Comparison of ENCODE assay signal across 1 cellular context in genomic region chr3:13042932-13043275, GRCh38.
A peak's percentile ranks its signal among the peaks of the same experiment; 100 is the strongest.
TF ChIP-seq lines count a peak whose summit lies in the region.

No MANE protein-coding gene starts in this region.

TF ChIP-seq in K562, 482 proteins besides CTCF, POLR2A, EP300 and RAD21 (continued from another document and continues in another):
- TF ChIP-seq ZNF511 (CRISPR knock-in tag; IDR thresholded peaks at IDR 0.05) (no peak), SAP30 (IDR thresholded peaks at IDR 0.05; ENCODE audit: borderline replicate concordance, insufficient read depth, low read depth, low read length, poor library complexity, severe bottlenecking) (no peak), SIN3B (IDR thresholded peaks at IDR 0.05; ENCODE audit: low read depth) (no peak), E4F1 (CRISPR knock-in tag; IDR thresholded peaks at IDR 0.05; ENCODE audit: borderline replicate concordance) (no peak), GATA2 (CRISPR knock-in tag; IDR thresholded peaks at IDR 0.05) (peak; percentile 34; the same call in 1 of the 2 replicates), FOXP1 (CRISPR knock-in tag; IDR thresholded peaks at IDR 0.05) (no peak), NCOA1 (IDR thresholded peaks at IDR 0.05; ENCODE audit: low read depth) (no peak), JUNB (CRISPR knock-in tag; conservative IDR thresholded peaks at IDR 0.05) (no peak), CBFA2T3 (IDR thresholded peaks at IDR 0.05) (no peak), SNRNP70 (optimal IDR thresholded peaks at IDR 0.05; ENCODE audit: low read depth, low read length) (no peak), MYC (IDR thresholded peaks at IDR 0.05; ENCODE audit: low read depth, low read length) (no peak), MYC (CRISPR knock-in tag; IDR thresholded peaks at IDR 0.05; ENCODE audit: borderline replicate concordance, low read depth) (no peak), FIP1L1 (IDR thresholded peaks at IDR 0.05; ENCODE audit: low read depth, low read length, poor library complexity, severe bottlenecking) (no peak), ZBTB12 (CRISPR knock-in tag; IDR thresholded peaks at IDR 0.05) (no peak), ZNF174 (CRISPR knock-in tag; IDR thresholded peaks at IDR 0.05) (no peak), MCM7 (IDR thresholded peaks at IDR 0.05) (no peak), NCOA2 (IDR thresholded peaks at IDR 0.05; ENCODE audit: partially characterized antibody in 2 of 2) (no peak), IFI16 (CRISPR knock-in tag; IDR thresholded peaks at IDR 0.05) (no peak), CTBP1 (IDR thresholded peaks at IDR 0.05; ENCODE audit: borderline replicate concordance) (no peak), RB1 (IDR thresholded peaks at IDR 0.05; ENCODE audit: low read depth) (no peak), ZFP36 (IDR thresholded peaks at IDR 0.05; ENCODE audit: low read depth, low read length, partially characterized antibody) (no peak), E2F8 (IDR thresholded peaks at IDR 0.05; ENCODE audit: low read depth, partially characterized antibody) (no peak), YY1 (IDR thresholded peaks at IDR 0.05; ENCODE audit: borderline replicate concordance in 1 of 3, control insufficient read depth in 1 of 3, extremely low read depth in 1 of 3, insufficient read depth in 3 of 3, insufficient read length in 1 of 3, insufficient replicate concordance in 2 of 3, low read depth in 1 of 3, low read length in 2 of 3) (peak; percentile 27 to 70 (median 60)), EWSR1 (IDR thresholded peaks at IDR 0.05; ENCODE audit: borderline replicate concordance, low read depth, partially characterized antibody) (no peak), CEBPG (CRISPR knock-in tag; IDR thresholded peaks at IDR 0.05) (no peak), CEBPG (tag; conservative IDR thresholded peaks at IDR 0.05 in 1 of 2, IDR thresholded peaks at IDR 0.05 in 1 of 2) (no peak), NCOA4 (IDR thresholded peaks at IDR 0.05; ENCODE audit: partially characterized antibody) (no peak), KLF10 (CRISPR knock-in tag; IDR thresholded peaks at IDR 0.05) (no peak), BMI1 (IDR thresholded peaks at IDR 0.05; ENCODE audit: low read length) (peak; percentile 78), ZKSCAN3 (CRISPR knock-in tag; IDR thresholded peaks at IDR 0.05) (no peak), FOXP4 (CRISPR knock-in tag; IDR thresholded peaks at IDR 0.05; ENCODE audit: borderline replicate concordance) (no peak), E2F6 (IDR thresholded peaks at IDR 0.05; ENCODE audit: borderline replicate concordance in 1 of 2, extremely low read depth in 1 of 2, insufficient read depth in 1 of 2, insufficient read length in 1 of 2, low read depth in 1 of 2, low read length in 1 of 2, poor library complexity in 1 of 2, severe bottlenecking in 1 of 2) (peak in 1 of 2 experiments; percentile 49)
- TF ChIP-seq, protein P1, sequence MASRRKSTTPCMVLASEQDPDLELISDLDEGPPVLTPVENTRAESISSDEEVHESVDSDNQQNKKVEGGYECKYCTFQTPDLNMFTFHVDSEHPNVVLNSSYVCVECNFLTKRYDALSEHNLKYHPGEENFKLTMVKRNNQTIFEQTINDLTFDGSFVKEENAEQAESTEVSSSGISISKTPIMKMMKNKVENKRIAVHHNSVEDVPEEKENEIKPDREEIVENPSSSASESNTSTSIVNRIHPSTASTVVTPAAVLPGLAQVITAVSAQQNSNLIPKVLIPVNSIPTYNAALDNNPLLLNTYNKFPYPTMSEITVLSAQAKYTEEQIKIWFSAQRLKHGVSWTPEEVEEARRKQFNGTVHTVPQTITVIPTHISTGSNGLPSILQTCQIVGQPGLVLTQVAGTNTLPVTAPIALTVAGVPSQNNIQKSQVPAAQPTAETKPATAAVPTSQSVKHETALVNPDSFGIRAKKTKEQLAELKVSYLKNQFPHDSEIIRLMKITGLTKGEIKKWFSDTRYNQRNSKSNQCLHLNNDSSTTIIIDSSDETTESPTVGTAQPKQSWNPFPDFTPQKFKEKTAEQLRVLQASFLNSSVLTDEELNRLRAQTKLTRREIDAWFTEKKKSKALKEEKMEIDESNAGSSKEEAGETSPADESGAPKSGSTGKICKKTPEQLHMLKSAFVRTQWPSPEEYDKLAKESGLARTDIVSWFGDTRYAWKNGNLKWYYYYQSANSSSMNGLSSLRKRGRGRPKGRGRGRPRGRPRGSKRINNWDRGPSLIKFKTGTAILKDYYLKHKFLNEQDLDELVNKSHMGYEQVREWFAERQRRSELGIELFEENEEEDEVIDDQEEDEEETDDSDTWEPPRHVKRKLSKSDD (conservative IDR thresholded peaks at IDR 0.05; ENCODE audit: low read length) = no peak
- TF ChIP-seq, protein P2, sequence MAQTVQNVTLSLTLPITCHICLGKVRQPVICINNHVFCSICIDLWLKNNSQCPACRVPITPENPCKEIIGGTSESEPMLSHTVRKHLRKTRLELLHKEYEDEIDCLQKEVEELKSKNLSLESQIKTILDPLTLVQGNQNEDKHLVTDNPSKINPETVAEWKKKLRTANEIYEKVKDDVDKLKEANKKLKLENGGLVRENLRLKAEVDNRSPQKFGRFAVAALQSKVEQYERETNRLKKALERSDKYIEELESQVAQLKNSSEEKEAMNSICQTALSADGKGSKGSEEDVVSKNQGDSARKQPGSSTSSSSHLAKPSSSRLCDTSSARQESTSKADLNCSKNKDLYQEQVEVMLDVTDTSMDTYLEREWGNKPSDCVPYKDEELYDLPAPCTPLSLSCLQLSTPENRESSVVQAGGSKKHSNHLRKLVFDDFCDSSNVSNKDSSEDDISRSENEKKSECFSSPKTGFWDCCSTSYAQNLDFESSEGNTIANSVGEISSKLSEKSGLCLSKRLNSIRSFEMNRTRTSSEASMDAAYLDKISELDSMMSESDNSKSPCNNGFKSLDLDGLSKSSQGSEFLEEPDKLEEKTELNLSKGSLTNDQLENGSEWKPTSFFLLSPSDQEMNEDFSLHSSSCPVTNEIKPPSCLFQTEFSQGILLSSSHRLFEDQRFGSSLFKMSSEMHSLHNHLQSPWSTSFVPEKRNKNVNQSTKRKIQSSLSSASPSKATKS (CRISPR knock-in tag; IDR thresholded peaks at IDR 0.05) = no peak
- TF ChIP-seq, protein P3, sequence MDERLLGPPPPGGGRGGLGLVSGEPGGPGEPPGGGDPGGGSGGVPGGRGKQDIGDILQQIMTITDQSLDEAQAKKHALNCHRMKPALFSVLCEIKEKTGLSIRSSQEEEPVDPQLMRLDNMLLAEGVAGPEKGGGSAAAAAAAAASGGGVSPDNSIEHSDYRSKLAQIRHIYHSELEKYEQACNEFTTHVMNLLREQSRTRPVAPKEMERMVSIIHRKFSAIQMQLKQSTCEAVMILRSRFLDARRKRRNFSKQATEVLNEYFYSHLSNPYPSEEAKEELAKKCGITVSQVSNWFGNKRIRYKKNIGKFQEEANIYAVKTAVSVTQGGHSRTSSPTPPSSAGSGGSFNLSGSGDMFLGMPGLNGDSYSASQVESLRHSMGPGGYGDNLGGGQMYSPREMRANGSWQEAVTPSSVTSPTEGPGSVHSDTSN (CRISPR knock-in tag; IDR thresholded peaks at IDR 0.05; ENCODE audit: low read depth) = no peak
- TF ChIP-seq, protein P3 (tag; conservative IDR thresholded peaks at IDR 0.05; ENCODE audit: low read depth) = 0 out of 2 replicates have a peak, but pooled peaks have one; percentile 36
- TF ChIP-seq, protein P4, sequence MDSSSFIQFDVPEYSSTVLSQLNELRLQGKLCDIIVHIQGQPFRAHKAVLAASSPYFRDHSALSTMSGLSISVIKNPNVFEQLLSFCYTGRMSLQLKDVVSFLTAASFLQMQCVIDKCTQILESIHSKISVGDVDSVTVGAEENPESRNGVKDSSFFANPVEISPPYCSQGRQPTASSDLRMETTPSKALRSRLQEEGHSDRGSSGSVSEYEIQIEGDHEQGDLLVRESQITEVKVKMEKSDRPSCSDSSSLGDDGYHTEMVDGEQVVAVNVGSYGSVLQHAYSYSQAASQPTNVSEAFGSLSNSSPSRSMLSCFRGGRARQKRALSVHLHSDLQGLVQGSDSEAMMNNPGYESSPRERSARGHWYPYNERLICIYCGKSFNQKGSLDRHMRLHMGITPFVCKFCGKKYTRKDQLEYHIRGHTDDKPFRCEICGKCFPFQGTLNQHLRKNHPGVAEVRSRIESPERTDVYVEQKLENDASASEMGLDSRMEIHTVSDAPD (CRISPR knock-in tag; IDR thresholded peaks at IDR 0.05) = no peak
- TF ChIP-seq, protein P5, sequence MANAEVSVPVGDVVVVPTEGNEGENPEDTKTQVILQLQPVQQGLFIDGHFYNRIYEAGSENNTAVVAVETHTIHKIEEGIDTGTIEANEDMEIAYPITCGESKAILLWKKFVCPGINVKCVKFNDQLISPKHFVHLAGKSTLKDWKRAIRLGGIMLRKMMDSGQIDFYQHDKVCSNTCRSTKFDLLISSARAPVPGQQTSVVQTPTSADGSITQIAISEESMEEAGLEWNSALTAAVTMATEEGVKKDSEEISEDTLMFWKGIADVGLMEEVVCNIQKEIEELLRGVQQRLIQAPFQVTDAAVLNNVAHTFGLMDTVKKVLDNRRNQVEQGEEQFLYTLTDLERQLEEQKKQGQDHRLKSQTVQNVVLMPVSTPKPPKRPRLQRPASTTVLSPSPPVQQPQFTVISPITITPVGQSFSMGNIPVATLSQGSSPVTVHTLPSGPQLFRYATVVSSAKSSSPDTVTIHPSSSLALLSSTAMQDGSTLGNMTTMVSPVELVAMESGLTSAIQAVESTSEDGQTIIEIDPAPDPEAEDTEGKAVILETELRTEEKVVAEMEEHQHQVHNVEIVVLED (CRISPR knock-in tag; IDR thresholded peaks at IDR 0.05) = no peak
